Comparison of ENCODE assay signal across 31 cellular contexts in the genomic region with DNA sequence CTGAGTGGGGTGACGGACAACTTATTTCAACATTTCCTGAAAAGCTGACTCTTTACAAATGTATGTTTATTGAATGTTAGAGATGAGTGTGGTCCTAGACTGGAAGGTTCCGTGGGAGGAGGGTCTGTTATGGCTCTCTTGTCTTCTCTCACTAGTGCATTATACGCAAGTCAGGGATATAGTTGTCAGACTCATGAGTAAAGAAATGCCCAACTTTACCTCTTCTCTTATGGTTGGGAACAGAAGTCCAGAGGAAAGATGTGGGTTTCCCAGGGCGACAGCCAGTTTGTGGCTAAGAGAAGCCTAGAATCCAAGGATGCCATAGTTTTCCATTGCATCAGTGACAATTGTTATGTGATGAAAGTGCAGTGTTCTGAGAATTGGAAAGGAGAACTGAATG.
"Had no signal": no experiment of that assay in that cellular context is flagged by ENCODE, and none has a peak within 500 bp of the region (broad histone marks: within the 10 kb centered on the region; RNA-seq: fewer than 3 reads in every experiment).

No MANE protein-coding gene starts in this region.

- ATAC-seq: activated CD4-positive, CD25-positive, alpha-beta regulatory T cell treated with anti-CD3 and anti-CD28 coated beads, Interleukin-2, amount 50 U/mL, for 24 hours; activated CD8-positive, alpha-beta T cell treated with anti-CD3 and anti-CD28 coated beads for 36 hours; activated T-cell treated with anti-CD3 and anti-CD28 coated beads, Interleukin-2, amount 50 U/mL, for 4 hours; activated T-helper 17 cell treated with anti-CD3 and anti-CD28 coated beads, Interleukin-2, amount 50 U/mL, for 72 hours; body of pancreas; gastroesophageal sphincter; heart right ventricle; T-helper 17 cell had no signal

- H3K36me3 ChIP-seq: colonic mucosa, esophagus squamous epithelium, gastroesophageal sphincter, heart right ventricle, WERI-Rb-1 had no signal

- H3K4me3 Mint-ChIP-seq: activated B cell treated with CpG ODN at 0.5 μM for 24 hours; activated CD8-positive, alpha-beta T cell treated with anti-CD3 and anti-CD28 coated beads for 36 hours; activated naive CD8-positive, alpha-beta T cell; activated T-cell treated with anti-CD3 and anti-CD28 coated beads, Interleukin-2, amount 50 U/mL, for 4 hours; activated T-helper 17 cell treated with anti-CD3 and anti-CD28 coated beads, Interleukin-2, amount 50 U/mL, for 72 hours; T-helper 17 cell; T-helper 2 cell treated with Interferon-gamma antibody and Interleukin-4, amounts not matched to agents 5 μg/mL and 100 μg/mL, for 36 hours had no signal

- DNase-seq: activated B cell treated with CpG ODN at 0.5 μM for 24 hours; activated CD4-positive, alpha-beta T cell treated with anti-CD3 and anti-CD28 coated beads for 48 hours; activated CD4-positive, alpha-beta T cell treated with anti-CD3 and anti-CD28 coated beads, Interleukin-2, amount 50 U/mL, for 1 hour; activated CD4-positive, alpha-beta T cell treated with anti-CD3 and anti-CD28 coated beads, Interleukin-2, amount 50 U/mL, for 48 hours; activated CD8-positive, alpha-beta memory T cell treated with anti-CD3 and anti-CD28 coated beads for 24 hours; activated CD8-positive, alpha-beta T cell treated with anti-CD3 and anti-CD28 coated beads for 36 hours; activated effector memory CD4-positive, alpha-beta T cell treated with Interleukin-2 at 50 U/mL for 16 hours; activated gamma-delta T cell treated with Interleukin-2 at 50 U/mL for 16 hours; activated naive CD4-positive, alpha-beta T cell treated with anti-CD3 and anti-CD28 coated beads, Interleukin-2, amount 50 U/mL, for 16 hours; activated naive CD4-positive, alpha-beta T cell treated with Interleukin-2 at 50 U/mL for 16 hours; activated T-cell treated with anti-CD3 and anti-CD28 coated beads, Interleukin-2, amount 50 U/mL, for 4 hours; amniotic stem cell; anterior cingulate cortex; body of pancreas; caudate nucleus; colonic mucosa; effector CD8-positive, alpha-beta T cell; esophagus squamous epithelium; foreskin melanocyte; heart right ventricle; T-helper 17 cell; T1000; WERI-Rb-1 had no signal

- H3K27me3 ChIP-seq: body of pancreas, colonic mucosa, esophagus squamous epithelium, gastroesophageal sphincter, heart right ventricle had no signal

- H3K4me1 Mint-ChIP-seq: activated B cell treated with CpG ODN at 0.5 μM for 24 hours; activated T-helper 17 cell treated with anti-CD3 and anti-CD28 coated beads, Interleukin-2, amount 50 U/mL, for 72 hours; T-helper 17 cell had no signal

- H3K4me3 ChIP-seq: body of pancreas, colonic mucosa, esophagus squamous epithelium, gastroesophageal sphincter, heart right ventricle had no signal

- H3K27ac ChIP-seq: body of pancreas, colonic mucosa, epithelial cell of prostate, esophagus squamous epithelium, gastroesophageal sphincter, heart right ventricle, WERI-Rb-1 had no signal

- H3K27ac Mint-ChIP-seq: activated B cell treated with CpG ODN at 0.5 μM for 24 hours; activated CD8-positive, alpha-beta T cell treated with anti-CD3 and anti-CD28 coated beads for 36 hours; activated naive CD8-positive, alpha-beta T cell; activated T-helper 17 cell treated with anti-CD3 and anti-CD28 coated beads, Interleukin-2, amount 50 U/mL, for 72 hours; T-helper 17 cell; T-helper 2 cell treated with Interferon-gamma antibody and Interleukin-4, amounts not matched to agents 5 μg/mL and 100 μg/mL, for 36 hours had no signal

- H3K9me3 ChIP-seq: body of pancreas, colonic mucosa, esophagus squamous epithelium, gastroesophageal sphincter had no signal

- H3K4me1 ChIP-seq: colonic mucosa, esophagus squamous epithelium, gastroesophageal sphincter, heart right ventricle had no signal

- H3K36me3 Mint-ChIP-seq: activated naive CD8-positive, alpha-beta T cell had no signal

- H3K27me3 Mint-ChIP-seq: activated B cell treated with CpG ODN at 0.5 μM for 24 hours; activated CD8-positive, alpha-beta T cell treated with anti-CD3 and anti-CD28 coated beads for 36 hours; activated naive CD8-positive, alpha-beta T cell; activated T-helper 17 cell treated with anti-CD3 and anti-CD28 coated beads, Interleukin-2, amount 50 U/mL, for 72 hours; T-helper 17 cell had no signal

- FAIRE-seq: endometrium, endothelial cell of umbilical vein had no signal
